ENCODE assay signal across 18 cellular contexts in genomic region chr1:229107972-229108371, GRCh38.
"Had no signal": no experiment of that assay in that cellular context is flagged by ENCODE, and none has a peak within 500 bp of the region (broad histone marks: within the 10 kb centered on the region; RNA-seq: fewer than 3 reads in every experiment).

No MANE protein-coding gene starts in this region.

- H3K4me3 Mint-ChIP-seq: activated CD4-positive, alpha-beta memory T cell treated with anti-CD3 and anti-CD28 coated beads, Interleukin-2, amount 10 ng/mL, durations not matched to agents 7 days and 5 days; activated CD4-positive, alpha-beta T cell treated with anti-CD3 and anti-CD28 coated beads for 36 hours; activated naive CD4-positive, alpha-beta T cell treated with anti-CD3 and anti-CD28 coated beads for 36 hours; activated naive CD8-positive, alpha-beta T cell treated with anti-CD3 and anti-CD28 coated beads, Interleukin-2, amount 50 U/mL, for 24 hours; activated T-cell treated with anti-CD3 and anti-CD28 coated beads, Interleukin-2, amount 50 U/mL, for 24 hours; central memory CD8-positive, alpha-beta T cell; natural killer cell treated with Interleukin-12 subunit alpha and Interleukin-12 subunit beta and Interleukin-15 and Interleukin-18, amount 100 ng/mL, for 72 hours; stimulated activated effector memory CD8-positive, alpha-beta T cell treated with anti-CD3 and anti-CD28 coated beads, Interleukin-12 subunit alpha, Interleukin-12 subunit beta, amount 100 ng/mL, for 72 hours had no signal

- H3K27me3 Mint-ChIP-seq: activated naive CD8-positive, alpha-beta T cell treated with anti-CD3 and anti-CD28 coated beads, Interleukin-2, amount 50 U/mL, for 24 hours; activated T-cell treated with anti-CD3 and anti-CD28 coated beads, Interleukin-2, amount 50 U/mL, for 24 hours had no signal

- H3K4me1 ChIP-seq: colonic mucosa, psoas muscle had no signal

- H3K36me3 ChIP-seq: colonic mucosa, gastrocnemius medialis, stomach, tibial nerve had no signal

- H3K27ac ChIP-seq: gastrocnemius medialis, psoas muscle had no signal

- H3K36me3 Mint-ChIP-seq: natural killer cell treated with Interleukin-12 subunit alpha and Interleukin-12 subunit beta and Interleukin-15 and Interleukin-18, amount 100 ng/mL, for 72 hours; stimulated activated effector memory CD8-positive, alpha-beta T cell treated with anti-CD3 and anti-CD28 coated beads, Interleukin-12 subunit alpha, Interleukin-12 subunit beta, amount 100 ng/mL, for 72 hours had no signal

- H3K9me3 ChIP-seq: colonic mucosa, gastrocnemius medialis, psoas muscle, stomach, tibial nerve had no signal

- ATAC-seq: activated CD4-positive, alpha-beta T cell treated with anti-CD3 and anti-CD28 coated beads for 36 hours; activated naive CD8-positive, alpha-beta T cell treated with anti-CD3 and anti-CD28 coated beads, Interleukin-2, amount 50 U/mL, for 24 hours; stimulated activated effector memory CD8-positive, alpha-beta T cell treated with anti-CD3 and anti-CD28 coated beads, Interleukin-12 subunit alpha, Interleukin-12 subunit beta, amount 100 ng/mL, for 72 hours had no signal

- H3K4me2 ChIP-seq: smooth muscle cell had no signal

- H3K27ac Mint-ChIP-seq: activated CD4-positive, alpha-beta memory T cell treated with anti-CD3 and anti-CD28 coated beads, Interleukin-2, amount 10 ng/mL, durations not matched to agents 7 days and 5 days; activated CD4-positive, alpha-beta T cell treated with anti-CD3 and anti-CD28 coated beads for 36 hours; activated naive CD4-positive, alpha-beta T cell treated with anti-CD3 and anti-CD28 coated beads for 36 hours; activated naive CD8-positive, alpha-beta T cell treated with anti-CD3 and anti-CD28 coated beads, Interleukin-2, amount 50 U/mL, for 24 hours; activated T-cell treated with anti-CD3 and anti-CD28 coated beads, Interleukin-2, amount 50 U/mL, for 24 hours; natural killer cell treated with Interleukin-12 subunit alpha and Interleukin-12 subunit beta and Interleukin-15 and Interleukin-18, amount 100 ng/mL, for 72 hours; stimulated activated effector memory CD8-positive, alpha-beta T cell treated with anti-CD3 and anti-CD28 coated beads, Interleukin-12 subunit alpha, Interleukin-12 subunit beta, amount 100 ng/mL, for 72 hours had no signal

- H3K4me3 ChIP-seq: colonic mucosa, gastrocnemius medialis, lung, psoas muscle, smooth muscle cell, stomach, tibial nerve had no signal

- H3K27me3 ChIP-seq: colonic mucosa, gastrocnemius medialis, stomach, tibial nerve had no signal

- DNase-seq: activated CD4-positive, alpha-beta memory T cell treated with anti-CD3 and anti-CD28 coated beads, Interleukin-2, amount 10 ng/mL, durations not matched to agents 7 days and 5 days; activated CD4-positive, alpha-beta T cell treated with anti-CD3 and anti-CD28 coated beads for 36 hours; activated naive CD4-positive, alpha-beta T cell treated with anti-CD3 and anti-CD28 coated beads for 36 hours; activated naive CD8-positive, alpha-beta T cell treated with anti-CD3 and anti-CD28 coated beads, Interleukin-2, amount 50 U/mL, for 24 hours; activated T-cell treated with anti-CD3 and anti-CD28 coated beads, Interleukin-2, amount 50 U/mL, for 24 hours; aorta; gastrocnemius medialis; psoas muscle; stimulated activated CD4-positive, alpha-beta T cell treated with anti-CD3 and anti-CD28 coated beads, Interleukin-4, amount 100 ng/mL, for 24 hours; stomach; SW 1271 had no signal

- H3K9me3 Mint-ChIP-seq: activated CD4-positive, alpha-beta memory T cell treated with anti-CD3 and anti-CD28 coated beads, Interleukin-2, amount 10 ng/mL, durations not matched to agents 7 days and 5 days; activated naive CD4-positive, alpha-beta T cell treated with anti-CD3 and anti-CD28 coated beads for 36 hours; activated naive CD8-positive, alpha-beta T cell treated with anti-CD3 and anti-CD28 coated beads, Interleukin-2, amount 50 U/mL, for 24 hours; activated T-cell treated with anti-CD3 and anti-CD28 coated beads, Interleukin-2, amount 50 U/mL, for 24 hours; central memory CD8-positive, alpha-beta T cell; natural killer cell treated with Interleukin-12 subunit alpha and Interleukin-12 subunit beta and Interleukin-15 and Interleukin-18, amount 100 ng/mL, for 72 hours; stimulated activated effector memory CD8-positive, alpha-beta T cell treated with anti-CD3 and anti-CD28 coated beads, Interleukin-12 subunit alpha, Interleukin-12 subunit beta, amount 100 ng/mL, for 72 hours had no signal

- H3K4me1 Mint-ChIP-seq: activated CD4-positive, alpha-beta memory T cell treated with anti-CD3 and anti-CD28 coated beads, Interleukin-2, amount 10 ng/mL, durations not matched to agents 7 days and 5 days; activated naive CD8-positive, alpha-beta T cell treated with anti-CD3 and anti-CD28 coated beads, Interleukin-2, amount 50 U/mL, for 24 hours had no signal
